18 cellular contexts compared by ENCODE assay signal in genomic region chr20:53565254-53565653, GRCh38. TPM values are rescaled to one million over a fixed set of nuclear protein-coding genes. Genes with fewer than 3 reads are reported as not detected.
DNase-seq lines count a peak whose midpoint lies in the region; ATAC-seq and TF ChIP-seq lines count a peak whose summit lies in the region.
"Had no signal": no experiment of that assay in that cellular context is flagged by ENCODE, and none has a peak within 500 bp of the region (broad histone marks: within the 10 kb centered on the region; RNA-seq: fewer than 3 reads in every experiment).

No MANE protein-coding gene starts in this region.

- H3K9me3 Mint-ChIP-seq in GM23338: no peaks in the 10 kb centered on the region
- H3K9me3 Mint-ChIP-seq in activated CD8-positive, alpha-beta T cell treated with anti-CD3 and anti-CD28 coated beads for 36 hours: no peaks in the 10 kb centered on the region
- no peaks in the 10 kb centered on the region for H3K9me3 Mint-ChIP-seq in effector memory CD8-positive, alpha-beta T cell
- no peaks in the 10 kb centered on the region for H3K9me3 Mint-ChIP-seq in stimulated activated effector memory CD8-positive, alpha-beta T cell treated with anti-CD3 and anti-CD28 coated beads, Interleukin-12 subunit alpha, Interleukin-12 subunit beta, amount 100 ng/mL, for 72 hours
- H3K9me3 Mint-ChIP-seq in activated naive CD4-positive, alpha-beta T cell treated with anti-CD3 and anti-CD28 coated beads, Interleukin-2, amount 10 ng/mL, durations not matched to agents 7 days and 5 days: no peaks in the 10 kb centered on the region
- H3K9me3 Mint-ChIP-seq: CD4-positive, CD25-positive, alpha-beta regulatory T cell had no signal

- peak overlapping the region; percentile 72 for H3K27ac ChIP-seq in GM23338 (ENCODE audit: low read depth)
- H3K27ac ChIP-seq: PC-9, SJCRH30 had no signal

- H2AFZ ChIP-seq in GM23338: no peak overlapping the region
- H2AFZ ChIP-seq: PC-9 had no signal

- peaks cover 17% of the 10 kb centered on the region; the same call in 1 of the 2 replicates for H3F3A ChIP-seq in GM23338 (replicated peaks; ENCODE audit: low read depth)

- H3K36me3 ChIP-seq in GM23338 (ENCODE audit: insufficient read depth): peaks cover 21% of the 10 kb centered on the region; the same call in 1 of the 2 replicates

- intact Hi-C loops in activated CD8-positive, alpha-beta T cell treated with anti-CD3 and anti-CD28 coated beads for 36 hours (cut with micrococcal nuclease): no loop called here

- H3K27ac Mint-ChIP-seq in GM23338: no peak overlapping the region
- peak overlapping the region; percentile 38 for H3K27ac Mint-ChIP-seq in activated CD8-positive, alpha-beta T cell treated with anti-CD3 and anti-CD28 coated beads for 36 hours
- H3K27ac Mint-ChIP-seq in effector memory CD8-positive, alpha-beta T cell: peak overlapping the region; percentile 68
- H3K27ac Mint-ChIP-seq in stimulated activated effector memory CD8-positive, alpha-beta T cell treated with anti-CD3 and anti-CD28 coated beads, Interleukin-12 subunit alpha, Interleukin-12 subunit beta, amount 100 ng/mL, for 72 hours: peak overlapping the region; percentile 63
- no peak overlapping the region for H3K27ac Mint-ChIP-seq in activated naive CD4-positive, alpha-beta T cell treated with anti-CD3 and anti-CD28 coated beads, Interleukin-2, amount 10 ng/mL, durations not matched to agents 7 days and 5 days

- TF ChIP-seq CTCF in GM23338 (conservative IDR thresholded peaks at IDR 0.05; ENCODE audit: low read depth in 2 of 2): no peak
- no peak for TF ChIP-seq CTCF in activated CD8-positive, alpha-beta T cell treated with anti-CD3 and anti-CD28 coated beads for 36 hours (IDR thresholded peaks at IDR 0.05)

- DNase-seq in GM23338 (ENCODE audit: low spot score) (no peak), HK-2 (ENCODE audit: unreplicated experiment) (no peak)
- no peak for DNase-seq in activated CD8-positive, alpha-beta T cell treated with anti-CD3 and anti-CD28 coated beads for 36 hours
- DNase-seq in effector memory CD8-positive, alpha-beta T cell: no peak
- no peak for DNase-seq in stimulated activated effector memory CD8-positive, alpha-beta T cell treated with anti-CD3 and anti-CD28 coated beads, Interleukin-12 subunit alpha, Interleukin-12 subunit beta, amount 100 ng/mL, for 72 hours (ENCODE audit: low spot score in 2 of 2)
- no peak for DNase-seq in activated naive CD4-positive, alpha-beta T cell treated with anti-CD3 and anti-CD28 coated beads, Interleukin-2, amount 10 ng/mL, durations not matched to agents 7 days and 5 days
- DNase-seq: CD4-positive, CD25-positive, alpha-beta regulatory T cell; EL; HCEC 1CT; Karpas-422; MG63; NCI-H1092; NCI-H2081 treated with DMSO at 0.1 percent for 48 hours; NCI-H510A; NCI-H774; PC-9; SJCRH30 had no signal

- no peak overlapping the region for H3K4me3 Mint-ChIP-seq in GM23338
- H3K4me3 Mint-ChIP-seq in activated CD8-positive, alpha-beta T cell treated with anti-CD3 and anti-CD28 coated beads for 36 hours: no peak overlapping the region
- no peak overlapping the region for H3K4me3 Mint-ChIP-seq in effector memory CD8-positive, alpha-beta T cell
- H3K4me3 Mint-ChIP-seq in stimulated activated effector memory CD8-positive, alpha-beta T cell treated with anti-CD3 and anti-CD28 coated beads, Interleukin-12 subunit alpha, Interleukin-12 subunit beta, amount 100 ng/mL, for 72 hours: no peak overlapping the region
- no peak overlapping the region for H3K4me3 Mint-ChIP-seq in activated naive CD4-positive, alpha-beta T cell treated with anti-CD3 and anti-CD28 coated beads, Interleukin-2, amount 10 ng/mL, durations not matched to agents 7 days and 5 days
- H3K4me3 Mint-ChIP-seq: CD4-positive, CD25-positive, alpha-beta regulatory T cell had no signal

- H3K36me3 Mint-ChIP-seq in GM23338 (ENCODE audit: low read depth): peaks cover 55% of the 10 kb centered on the region
- peaks cover 41% of the 10 kb centered on the region for H3K36me3 Mint-ChIP-seq in activated CD8-positive, alpha-beta T cell treated with anti-CD3 and anti-CD28 coated beads for 36 hours (ENCODE audit: low read depth)
- H3K36me3 Mint-ChIP-seq in effector memory CD8-positive, alpha-beta T cell (ENCODE audit: insufficient read depth): peaks cover 75% of the 10 kb centered on the region
- H3K36me3 Mint-ChIP-seq in stimulated activated effector memory CD8-positive, alpha-beta T cell treated with anti-CD3 and anti-CD28 coated beads, Interleukin-12 subunit alpha, Interleukin-12 subunit beta, amount 100 ng/mL, for 72 hours: peaks cover 75% of the 10 kb centered on the region
- peaks cover 42% of the 10 kb centered on the region for H3K36me3 Mint-ChIP-seq in activated naive CD4-positive, alpha-beta T cell treated with anti-CD3 and anti-CD28 coated beads, Interleukin-2, amount 10 ng/mL, durations not matched to agents 7 days and 5 days

- POLR2A ChIA-PET in activated CD8-positive, alpha-beta T cell treated with anti-CD3 and anti-CD28 coated beads for 36 hours (lab: Charles Lee): interaction anchor here (0.6 to 1.0 kb wide), 2 partner anchors 13 to 369 kb away, joined by 3 read pairs; no protein-coding TSS in a partner anchor

- peaks cover 3% of the 10 kb centered on the region; the same call in 1 of the 2 replicates for H3K4me1 ChIP-seq in GM23338 (ENCODE audit: insufficient read depth)
- H3K4me1 ChIP-seq: SJCRH30 had no signal

- no peaks in the 10 kb centered on the region for H3K27me3 ChIP-seq in GM23338 (ENCODE audit: insufficient read depth)
- H3K27me3 ChIP-seq: MG63, SJCRH30 had no signal

- H3K79me2 ChIP-seq in GM23338 (replicated peaks; ENCODE audit: insufficient read depth): peaks cover 25% of the 10 kb centered on the region

- H3K27me3 Mint-ChIP-seq in GM23338 (ENCODE audit: insufficient read depth, low read depth, poor library complexity): peaks cover 13% of the 10 kb centered on the region
- no peaks in the 10 kb centered on the region for H3K27me3 Mint-ChIP-seq in activated CD8-positive, alpha-beta T cell treated with anti-CD3 and anti-CD28 coated beads for 36 hours
- H3K27me3 Mint-ChIP-seq in effector memory CD8-positive, alpha-beta T cell: no peaks in the 10 kb centered on the region
- H3K27me3 Mint-ChIP-seq in activated naive CD4-positive, alpha-beta T cell treated with anti-CD3 and anti-CD28 coated beads, Interleukin-2, amount 10 ng/mL, durations not matched to agents 7 days and 5 days: no peaks in the 10 kb centered on the region
- H3K27me3 Mint-ChIP-seq: CD4-positive, CD25-positive, alpha-beta regulatory T cell had no signal

- no peak overlapping the region for H3K4me3 ChIP-seq in GM23338
- H3K4me3 ChIP-seq: MG63, PC-9, SJCRH30 had no signal

- ATAC-seq in GM23338 (no peak), GM21529 (IDR thresholded peaks at IDR 0.05; ENCODE audit: unreplicated experiment) (no peak)
- no peak for ATAC-seq in activated CD8-positive, alpha-beta T cell treated with anti-CD3 and anti-CD28 coated beads for 36 hours
- ATAC-seq in effector memory CD8-positive, alpha-beta T cell (replicated peaks): no peak
- ATAC-seq in stimulated activated effector memory CD8-positive, alpha-beta T cell treated with anti-CD3 and anti-CD28 coated beads, Interleukin-12 subunit alpha, Interleukin-12 subunit beta, amount 100 ng/mL, for 72 hours: no peak

- CTCF ChIA-PET in activated CD8-positive, alpha-beta T cell treated with anti-CD3 and anti-CD28 coated beads for 36 hours (lab: Charles Lee): interaction anchor here (1.0 to 1.4 kb wide), 2 partner anchors 18 to 643 kb away, joined by 4 to 5 read pairs; partner anchors contain the start of gene PFDN4
- CTCF ChIA-PET in activated naive CD4-positive, alpha-beta T cell treated with anti-CD3 and anti-CD28 coated beads, Interleukin-2, amount 10 ng/mL, durations not matched to agents 7 days and 5 days (lab: Charles Lee): interaction anchor here (1.4 kb wide), 1 partner anchor 18 kb away, joined by 3 read pairs; no protein-coding TSS in a partner anchor

- H4K20me1 ChIP-seq in GM23338 (replicated peaks; ENCODE audit: insufficient read depth): peaks cover 7% of the 10 kb centered on the region; the same call in 1 of the 2 replicates

- H3K4me2 ChIP-seq in GM23338: no peak overlapping the region
- H3K4me2 ChIP-seq: PC-9 had no signal

- peaks cover 3% of the 10 kb centered on the region; the same call in 1 of the 3 replicates for H3K4me1 Mint-ChIP-seq in GM23338
- peaks cover 22% of the 10 kb centered on the region for H3K4me1 Mint-ChIP-seq in activated CD8-positive, alpha-beta T cell treated with anti-CD3 and anti-CD28 coated beads for 36 hours (ENCODE audit: low read depth)
- peaks cover 9 to 14% of the 10 kb centered on the region in 2 donors for H3K4me1 Mint-ChIP-seq in effector memory CD8-positive, alpha-beta T cell (ENCODE audit: low read depth in 2 of 2)
- peaks cover 14% of the 10 kb centered on the region for H3K4me1 Mint-ChIP-seq in stimulated activated effector memory CD8-positive, alpha-beta T cell treated with anti-CD3 and anti-CD28 coated beads, Interleukin-12 subunit alpha, Interleukin-12 subunit beta, amount 100 ng/mL, for 72 hours
- peaks cover 2% of the 10 kb centered on the region for H3K4me1 Mint-ChIP-seq in activated naive CD4-positive, alpha-beta T cell treated with anti-CD3 and anti-CD28 coated beads, Interleukin-2, amount 10 ng/mL, durations not matched to agents 7 days and 5 days

- H3K9me2 ChIP-seq in GM23338 (ENCODE audit: insufficient read depth): no peaks in the 10 kb centered on the region

TF ChIP-seq in GM23338, 12 proteins besides CTCF, POLR2A, EP300 and RAD21 (continues in another document):
- TF ChIP-seq ETS1 (IDR thresholded peaks at IDR 0.05): no peak
- TF ChIP-seq POLR2AphosphoS5 (IDR thresholded peaks at IDR 0.05; ENCODE audit: low read depth): no peak
- TF ChIP-seq CREB1 (CRISPR knock-in tag; IDR thresholded peaks at IDR 0.05; ENCODE audit: low read depth): no peak
- no peak for TF ChIP-seq STAT1 (IDR thresholded peaks at IDR 0.05; ENCODE audit: unreplicated experiment)

RNA-seq across cellular contexts. Expression of gene ZNF217, which starts 28.4 kb away (rescaled TPM):
- 76.7 and 78.0 TPM in 2 replicates for total RNA-seq in GM23338 (2014; rRNA removed; shearing (Covaris generic))
- polyA plus RNA-seq in GM23338 (2016; fragmentation: Nextera tagmentation; extraction: Ambion mirVana): 30.8 and 32.8 TPM in 2 replicates
- 10 to 100 TPM; 51.3 to 51.8 TPM for total RNA-seq in activated CD8-positive, alpha-beta T cell treated with anti-CD3 and anti-CD28 coated beads for 36 hours

Comparison
In these comparisons a context has a peak if more than half of its experiments do, and no peak if none do; other contexts are left out.
1. H3K27ac Mint-ChIP-seq: peak in activated CD8-positive, alpha-beta T cell treated with anti-CD3 and anti-CD28 coated beads for 36 hours (single experiment), effector memory CD8-positive, alpha-beta T cell (2 of 2) and stimulated activated effector memory CD8-positive, alpha-beta T cell treated with anti-CD3 and anti-CD28 coated beads, Interleukin-12 subunit alpha, Interleukin-12 subunit beta, amount 100 ng/mL, for 72 hours (single experiment); none in GM23338 (single experiment) and activated naive CD4-positive, alpha-beta T cell treated with anti-CD3 and anti-CD28 coated beads, Interleukin-2, amount 10 ng/mL, durations not matched to agents 7 days and 5 days (single experiment).